ENCODE assay signal across 7 cellular contexts in genomic region chr11:13276454-13276851, GRCh38. TPM values are rescaled to one million over a fixed set of nuclear protein-coding genes. Genes with fewer than 3 reads are reported as not detected.
DNase-seq lines count a peak whose midpoint lies in the region; ATAC-seq lines count a peak whose summit lies in the region.

No MANE protein-coding gene starts in this region.

- H3K27me3 Mint-ChIP-seq in activated naive CD8-positive, alpha-beta T cell = peaks cover 3% of the 10 kb centered on the region
- peaks cover 20 to 41% (median 28%) of the 10 kb centered on the region in 3 donors for H3K27me3 Mint-ChIP-seq in immature natural killer cell (ENCODE audit: low read depth in 3 of 3)

- H3K36me3 ChIP-seq in HUES64 (ENCODE audit: insufficient read depth, low read length) = no peaks in the 10 kb centered on the region
- H3K36me3 ChIP-seq in subcutaneous abdominal adipose tissue (ENCODE audit: control insufficient read depth in 5 of 5, insufficient read depth in 5 of 5, low read length in 5 of 5) = no peaks in the 10 kb centered on the region

- peak overlapping the region; percentile 91 for H3K4me3 ChIP-seq in HUES64 (ENCODE audit: low read length)
- peak overlapping the region; percentile 83 to 93 (median 92) for H3K4me3 ChIP-seq in subcutaneous abdominal adipose tissue (ENCODE audit: low read depth in 1 of 5, low read length in 5 of 5)

- H3K4me3 Mint-ChIP-seq in activated naive CD8-positive, alpha-beta T cell = peak overlapping the region; percentile 98
- peak overlapping the region; percentile 93 to 97 (median 96) for H3K4me3 Mint-ChIP-seq in immature natural killer cell

- H3K9me3 ChIP-seq in HUES64 (ENCODE audit: insufficient read depth, low read depth, low read length) (no peaks in the 10 kb centered on the region), subcutaneous abdominal adipose tissue (ENCODE audit: control insufficient read depth in 5 of 5, low read length in 5 of 5) (no peaks in the 10 kb centered on the region)

- DNase-seq in immature natural killer cell (no peak), NCI-H1436 (lab: John Stamatoyannopoulos, UW) (no peak)
- DNase-seq in activated CD4-positive, CD25-positive, alpha-beta regulatory T cell treated with anti-CD3 and anti-CD28 coated beads, Interleukin-2, amount 50 U/mL, for 72 hours = no peak

- no peak overlapping the region for H3K27ac ChIP-seq in HUES64 (ENCODE audit: low read depth, low read length)
- H3K27ac ChIP-seq in subcutaneous abdominal adipose tissue (ENCODE audit: low read depth, low read length) = peak overlapping the region; percentile 92

- 10% methylated on average over 10 of the region's 10 CpGs for WGBS in HUES64

- H3K4me1 ChIP-seq in HUES64 (ENCODE audit: insufficient read depth, low read length) (peaks cover 7% of the 10 kb centered on the region), subcutaneous abdominal adipose tissue (ENCODE audit: control insufficient read depth in 5 of 5, insufficient read depth in 5 of 5, low read length in 5 of 5) (peaks cover 3 to 34% (median 31%) of the 10 kb centered on the region in 5 donors)

- H3K9me3 Mint-ChIP-seq in activated naive CD8-positive, alpha-beta T cell (ENCODE audit: low read depth) = no peaks in the 10 kb centered on the region
- peaks cover 0 to 1% (median 0%) of the 10 kb centered on the region in 6 donors for H3K9me3 Mint-ChIP-seq in immature natural killer cell

- H3K27me3 ChIP-seq in HUES64 (ENCODE audit: insufficient read depth, low read length) (peaks cover 84% of the 10 kb centered on the region), subcutaneous abdominal adipose tissue (ENCODE audit: control insufficient read depth in 5 of 5, insufficient read depth in 4 of 5, low read length in 5 of 5) (no peaks in the 10 kb centered on the region)

- H3K36me3 Mint-ChIP-seq in activated naive CD8-positive, alpha-beta T cell = no peaks in the 10 kb centered on the region
- no peaks in the 10 kb centered on the region for H3K36me3 Mint-ChIP-seq in immature natural killer cell

- no peak for ATAC-seq in GM21515 (IDR thresholded peaks at IDR 0.05; ENCODE audit: unreplicated experiment)

- peaks cover 33% of the 10 kb centered on the region for H3K4me1 Mint-ChIP-seq in activated naive CD8-positive, alpha-beta T cell (ENCODE audit: low read depth)
- peaks cover 42 to 47% of the 10 kb centered on the region in 2 donors for H3K4me1 Mint-ChIP-seq in immature natural killer cell

- peak overlapping the region; percentile 88 for H3K27ac Mint-ChIP-seq in activated naive CD8-positive, alpha-beta T cell
- H3K27ac Mint-ChIP-seq in immature natural killer cell = peak overlapping the region; percentile 92 to 96 (median 94)

- H3K9ac ChIP-seq in HUES64 (ENCODE audit: low read depth, low read length) = no peak overlapping the region
- peak overlapping the region; percentile 69 to 87 (median 76) for H3K9ac ChIP-seq in subcutaneous abdominal adipose tissue (ENCODE audit: low read length in 5 of 5)

RNA-seq across cellular contexts. Expression of gene BMAL1, which starts 1.1 kb away (rescaled TPM):
- polyA plus RNA-seq in HUES64 (2013, experiment 1 of 2) = 5.1 TPM
- 6.6 TPM for polyA plus RNA-seq in HUES64 (2013, experiment 2 of 2)
- polyA plus RNA-seq in immature natural killer cell = 10 to 100 TPM; 20.2 to 29.6 (median 20.2) TPM
